1 cellular context compared by ENCODE assay signal in genomic region chr9:136245194-136246150, GRCh38.
A peak's percentile ranks its signal among the peaks of the same experiment; 100 is the strongest.
TF ChIP-seq lines count a peak whose summit lies in the region.

QSOX2 (minus strand) TSS chr9:136245812; CDS start chr9:136245803, 9 bp downstream.

TF ChIP-seq in HepG2, 621 proteins besides CTCF, POLR2A, EP300 and RAD21 (continued from another document and continues in another):
- TF ChIP-seq TCF12 (IDR thresholded peaks at IDR 0.05) (no peak), TCF12 (CRISPR knock-in tag; IDR thresholded peaks at IDR 0.05) (no peak), FOSL1 (CRISPR knock-in tag; IDR thresholded peaks at IDR 0.05; ENCODE audit: borderline replicate concordance) (no peak), ETV5 (CRISPR knock-in tag; IDR thresholded peaks at IDR 0.05; ENCODE audit: borderline replicate concordance) (no peak), CREB3 (CRISPR knock-in tag; IDR thresholded peaks at IDR 0.05) (no peak), SMAD9 (CRISPR knock-in tag; IDR thresholded peaks at IDR 0.05) (no peak), POGZ (CRISPR knock-in tag; IDR thresholded peaks at IDR 0.05) (no peak), ZNF770 (CRISPR knock-in tag; IDR thresholded peaks at IDR 0.05) (no peak), ZNF296 (CRISPR knock-in tag; conservative IDR thresholded peaks at IDR 0.05) (no peak), ZNF101 (CRISPR knock-in tag; IDR thresholded peaks at IDR 0.05; ENCODE audit: borderline replicate concordance, low read depth) (no peak), GMEB1 (CRISPR knock-in tag; IDR thresholded peaks at IDR 0.05; ENCODE audit: borderline replicate concordance) (0 out of 2 replicates have a peak, but pooled peaks have one; percentile 15), PRDM15 (CRISPR knock-in tag; IDR thresholded peaks at IDR 0.05) (no peak), TFDP1 (CRISPR knock-in tag; IDR thresholded peaks at IDR 0.05; ENCODE audit: borderline replicate concordance) (peak; percentile 9; the same call in 1 of the 2 replicates), ZNF790 (CRISPR knock-in tag; IDR thresholded peaks at IDR 0.05; ENCODE audit: borderline replicate concordance) (no peak), ZSCAN31 (CRISPR knock-in tag; IDR thresholded peaks at IDR 0.05; ENCODE audit: low read depth) (no peak), ZNF792 (CRISPR knock-in tag; IDR thresholded peaks at IDR 0.05) (no peak), ZNF432 (CRISPR knock-in tag; IDR thresholded peaks at IDR 0.05; ENCODE audit: borderline replicate concordance) (no peak), CHCHD3 (CRISPR knock-in tag; IDR thresholded peaks at IDR 0.05) (0 out of 2 replicates have a peak, but pooled peaks have one; percentile 35), ZNF513 (CRISPR knock-in tag; conservative IDR thresholded peaks at IDR 0.05) (no peak), HIVEP1 (CRISPR knock-in tag; IDR thresholded peaks at IDR 0.05) (no peak), ZNF407 (CRISPR knock-in tag; IDR thresholded peaks at IDR 0.05; ENCODE audit: not compliant biosample characterization) (no peak), ZNF253 (CRISPR knock-in tag; IDR thresholded peaks at IDR 0.05; ENCODE audit: borderline replicate concordance) (0 out of 2 replicates have a peak, but pooled peaks have one; percentile 32), AKNA (CRISPR knock-in tag; IDR thresholded peaks at IDR 0.05; ENCODE audit: borderline replicate concordance) (no peak), ZNF775 (CRISPR knock-in tag; IDR thresholded peaks at IDR 0.05; ENCODE audit: borderline replicate concordance) (no peak), SNRNP70 (IDR thresholded peaks at IDR 0.05; ENCODE audit: low read depth, low read length) (no peak), NKX3-1 (CRISPR knock-in tag; IDR thresholded peaks at IDR 0.05) (0 out of 2 replicates have a peak, but pooled peaks have one; percentile 50), MXD4 (CRISPR knock-in tag; IDR thresholded peaks at IDR 0.05) (peak; percentile 49; the same call in 1 of the 2 replicates), ZFAT (CRISPR knock-in tag; conservative IDR thresholded peaks at IDR 0.05) (no peak), ZNF331 (CRISPR knock-in tag; IDR thresholded peaks at IDR 0.05) (no peak), ZNF709 (CRISPR knock-in tag; IDR thresholded peaks at IDR 0.05) (peak; percentile 62; the same call in 1 of the 2 replicates)
